Comparison of ENCODE assay signal across 28 cellular contexts in genomic region chr7:156117542-156118245, GRCh38.
"Had no signal": no experiment of that assay in that cellular context is flagged by ENCODE, and none has a peak within 500 bp of the region (broad histone marks: within the 10 kb centered on the region; RNA-seq: fewer than 3 reads in every experiment).

No MANE protein-coding gene starts in this region.

- H3K4me1 Mint-ChIP-seq: naive thymus-derived CD4-positive, alpha-beta T cell; nephron; neural progenitor cell; stimulated activated effector memory CD8-positive, alpha-beta T cell treated with anti-CD3 and anti-CD28 coated beads, Interleukin-12 subunit alpha, Interleukin-12 subunit beta, amount 100 ng/mL, for 72 hours had no signal

- H3K4me2 ChIP-seq: hepatocyte, neural progenitor cell, smooth muscle cell had no signal

- H3K4me3 Mint-ChIP-seq: effector memory CD8-positive, alpha-beta T cell; naive thymus-derived CD4-positive, alpha-beta T cell; nephron; neural progenitor cell; stimulated activated effector memory CD8-positive, alpha-beta T cell treated with anti-CD3 and anti-CD28 coated beads, Interleukin-12 subunit alpha, Interleukin-12 subunit beta, amount 100 ng/mL, for 72 hours had no signal

- H3K36me3 ChIP-seq: gastrocnemius medialis, neural progenitor cell, right atrium auricular region, stomach, thyroid gland, vagina had no signal

- H3K27me3 ChIP-seq: gastrocnemius medialis, hepatocyte, neural progenitor cell, right atrium auricular region, stomach, thyroid gland, vagina had no signal

- H3K9ac ChIP-seq: neural progenitor cell, parathyroid adenoma had no signal

- H3K4me1 ChIP-seq: gastrocnemius medialis, neural progenitor cell, parathyroid adenoma, right atrium auricular region, stomach, thyroid gland, vagina had no signal

- FAIRE-seq: kidney had no signal

- H2AFZ ChIP-seq: hepatocyte, neural progenitor cell, parathyroid adenoma had no signal

- H3K27ac Mint-ChIP-seq: effector memory CD8-positive, alpha-beta T cell; naive thymus-derived CD4-positive, alpha-beta T cell; nephron; neural progenitor cell; progenitor cell of endocrine pancreas; stimulated activated effector memory CD8-positive, alpha-beta T cell treated with anti-CD3 and anti-CD28 coated beads, Interleukin-12 subunit alpha, Interleukin-12 subunit beta, amount 100 ng/mL, for 72 hours had no signal

- H3K27ac ChIP-seq: coronary artery, gastrocnemius medialis, hepatocyte, neural progenitor cell, parathyroid adenoma, right atrium auricular region, stomach, thyroid gland, vagina had no signal

- H3K36me3 Mint-ChIP-seq: naive thymus-derived CD4-positive, alpha-beta T cell; neural progenitor cell; stimulated activated effector memory CD8-positive, alpha-beta T cell treated with anti-CD3 and anti-CD28 coated beads, Interleukin-12 subunit alpha, Interleukin-12 subunit beta, amount 100 ng/mL, for 72 hours had no signal

- H3K9me3 ChIP-seq: gastrocnemius medialis, right atrium auricular region, stomach, thyroid gland, vagina had no signal

- H3K79me2 ChIP-seq: hepatocyte, parathyroid adenoma had no signal

- H3K4me3 ChIP-seq: coronary artery, gastrocnemius medialis, hepatocyte, lung, neural progenitor cell, right atrium auricular region, smooth muscle cell, stomach, thyroid gland, vagina had no signal

- DNase-seq: dermis blood vessel endothelial cell; effector memory CD8-positive, alpha-beta T cell; foreskin fibroblast; gastrocnemius medialis; kidney; mesenchymal stem cell; midbrain; naive thymus-derived CD4-positive, alpha-beta T cell; stimulated activated CD4-positive, alpha-beta T cell treated with anti-CD3 and anti-CD28 coated beads, Interleukin-12 subunit alpha, Interleukin-12 subunit beta, amount 100 ng/mL, for 4 hours; stimulated activated CD4-positive, alpha-beta T cell treated with anti-CD3 and anti-CD28 coated beads, Interleukin-2, amount 100 ng/mL, for 24 hours; stimulated activated CD4-positive, alpha-beta T cell treated with anti-CD3 and anti-CD28 coated beads, Interleukin-4, amount 100 ng/mL, for 24 hours; stimulated activated naive CD4-positive, alpha-beta T cell treated with Interleukin-2 at 50 U/mL for 16 hours; stomach; thyroid gland; trophoblast cell had no signal

- H3K9me3 Mint-ChIP-seq: effector memory CD8-positive, alpha-beta T cell; nephron; neural progenitor cell; stimulated activated effector memory CD8-positive, alpha-beta T cell treated with anti-CD3 and anti-CD28 coated beads, Interleukin-12 subunit alpha, Interleukin-12 subunit beta, amount 100 ng/mL, for 72 hours had no signal

- ATAC-seq: effector memory CD8-positive, alpha-beta T cell; gastrocnemius medialis; left lobe of liver; naive thymus-derived CD4-positive, alpha-beta T cell; sciatic nerve; stimulated activated effector memory CD8-positive, alpha-beta T cell treated with anti-CD3 and anti-CD28 coated beads, Interleukin-12 subunit alpha, Interleukin-12 subunit beta, amount 100 ng/mL, for 72 hours had no signal
